In the genomic region with DNA sequence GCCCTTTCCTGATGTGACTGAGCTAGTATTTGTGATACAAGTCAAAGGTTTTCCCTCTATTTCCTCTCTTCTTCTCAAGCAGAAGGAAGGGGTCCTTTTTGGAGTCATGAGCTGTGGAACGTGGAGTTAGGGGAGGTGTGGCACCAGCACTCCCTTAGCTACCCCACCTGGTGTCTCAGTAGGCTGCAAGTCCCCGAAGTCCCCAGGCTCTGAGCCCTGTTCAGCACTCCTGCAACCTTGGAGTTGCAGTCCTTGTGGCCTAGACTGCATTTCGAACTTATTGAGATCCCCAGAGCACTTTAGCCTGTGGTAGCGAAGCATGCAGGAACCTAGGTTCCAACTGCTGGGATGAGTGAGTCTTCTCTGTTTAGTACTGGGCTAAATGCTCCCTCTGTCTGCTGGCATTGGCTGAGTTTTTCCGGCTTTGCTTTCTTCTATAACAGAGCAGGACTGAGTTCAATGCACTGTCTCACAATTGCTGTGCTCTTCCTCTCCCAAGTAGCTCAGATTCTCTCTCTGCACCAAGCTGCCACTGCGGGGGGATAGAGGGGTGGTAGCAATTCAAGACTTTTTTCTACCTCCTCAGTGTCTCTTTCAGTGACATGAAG, we compare ENCODE assay signal across 19 cellular contexts.
DNase-seq lines count a peak whose midpoint lies in the region; ATAC-seq and TF ChIP-seq lines count a peak whose summit lies in the region.
"Had no signal": no experiment of that assay in that cellular context is flagged by ENCODE, and none has a peak within 500 bp of the region (broad histone marks: within the 10 kb centered on the region; RNA-seq: fewer than 3 reads in every experiment).

No MANE protein-coding gene starts in this region.

- POLR2A ChIA-PET in Caco-2 (lab: Charles Lee): no interaction called here

- intact Hi-C loops in Caco-2 (cut with micrococcal nuclease; ENCODE audit: unreplicated experiment): no loop called here

- H3K27me3 ChIP-seq in GM23338 (ENCODE audit: insufficient read depth) (no peaks in the 10 kb centered on the region), neural progenitor cell (no peaks in the 10 kb centered on the region), Caco-2 (replicated peaks; ENCODE audit: control insufficient read depth, insufficient read depth, low read length) (no peaks in the 10 kb centered on the region)
- H3K27me3 ChIP-seq: Peyer's patch had no signal

- H3K4me1 Mint-ChIP-seq in GM23338: no peaks in the 10 kb centered on the region
- H3K4me1 Mint-ChIP-seq in neural progenitor cell: no peaks in the 10 kb centered on the region
- H3K4me1 Mint-ChIP-seq in Caco-2 (ENCODE audit: low read depth, unreplicated experiment): no peaks in the 10 kb centered on the region

- no peak overlapping the region for H3K9ac ChIP-seq in neural progenitor cell

- H3K27ac ChIP-seq in GM23338 (ENCODE audit: low read depth) (no peak overlapping the region), neural progenitor cell (no peak overlapping the region)
- H3K27ac ChIP-seq: Peyer's patch had no signal

- no TSS peak for BruUV-seq in Caco-2 (replicated peaks; lab: Mats Ljungman, UMichigan)

- H3K9me3 ChIP-seq in neural progenitor cell (ENCODE audit: low read depth) (no peaks in the 10 kb centered on the region), Caco-2 (no peaks in the 10 kb centered on the region)

- H3K4me3 Mint-ChIP-seq in GM23338 (no peak overlapping the region), neural progenitor cell (no peak overlapping the region), Caco-2 (ENCODE audit: unreplicated experiment) (no peak overlapping the region)
- H3K4me3 Mint-ChIP-seq: CD4-positive, alpha-beta T cell had no signal

- H4K20me1 ChIP-seq in GM23338 (replicated peaks; ENCODE audit: insufficient read depth) (no peaks in the 10 kb centered on the region), neural progenitor cell (ENCODE audit: low read depth) (no peaks in the 10 kb centered on the region)

- H3K9me2 ChIP-seq in GM23338 (ENCODE audit: insufficient read depth): 0 out of 2 replicates have a peak, but pooled peaks cover 1% of the 10 kb centered on the region

- H3F3A ChIP-seq in GM23338 (replicated peaks; ENCODE audit: low read depth) (no peaks in the 10 kb centered on the region), neural progenitor cell (ENCODE audit: low read depth) (no peaks in the 10 kb centered on the region)

- H3K9me3 Mint-ChIP-seq in GM23338 (peaks cover 9% of the 10 kb centered on the region), neural progenitor cell (peaks cover 17% of the 10 kb centered on the region), Caco-2 (ENCODE audit: unreplicated experiment) (no peaks in the 10 kb centered on the region)

- H3K27me3 Mint-ChIP-seq in GM23338 (ENCODE audit: insufficient read depth, low read depth, poor library complexity): peaks cover 5% of the 10 kb centered on the region
- no peaks in the 10 kb centered on the region for H3K27me3 Mint-ChIP-seq in neural progenitor cell (ENCODE audit: insufficient read depth, low read depth)
- no peaks in the 10 kb centered on the region for H3K27me3 Mint-ChIP-seq in Caco-2 (ENCODE audit: insufficient read depth, unreplicated experiment)
- H3K27me3 Mint-ChIP-seq: CD4-positive, alpha-beta T cell had no signal

- peak overlapping the region; percentile 85; the same call in 1 of the 2 replicates for H2AFZ ChIP-seq in GM23338
- peak overlapping the region; percentile 55 for H2AFZ ChIP-seq in neural progenitor cell (replicated peaks)

- H3K27ac Mint-ChIP-seq in GM23338 (no peak overlapping the region), neural progenitor cell (no peak overlapping the region), Caco-2 (ENCODE audit: unreplicated experiment) (no peak overlapping the region)
- H3K27ac Mint-ChIP-seq: CD4-positive, alpha-beta T cell had no signal

- CTCF ChIA-PET in Caco-2 (lab: Charles Lee): no interaction called here

- TF ChIP-seq CTCF in GM23338 (conservative IDR thresholded peaks at IDR 0.05; ENCODE audit: low read depth in 2 of 2) (peak in 1 of 2 experiments; percentile 13; a peak in 1 of 4 replicates), neural progenitor cell (IDR thresholded peaks at IDR 0.05) (no peak), Caco-2 (IDR thresholded peaks at IDR 0.05; ENCODE audit: insufficient read depth in 1 of 2, low read depth in 1 of 2, low read length in 1 of 2, severe bottlenecking in 1 of 2, unreplicated experiment in 1 of 2) (no peak)

- H3K4me3 ChIP-seq in GM23338: no peak overlapping the region
- H3K4me3 ChIP-seq in neural progenitor cell: no peak overlapping the region
- no peak overlapping the region for H3K4me3 ChIP-seq in Caco-2 (ENCODE audit: low read depth, low read length)
- H3K4me3 ChIP-seq: Peyer's patch had no signal

- ATAC-seq in GM23338 (peak; percentile 63), HG02588 (IDR thresholded peaks at IDR 0.05; ENCODE audit: unreplicated experiment) (no peak), esophagus mucosa (no peak)

- H3K4me2 ChIP-seq in GM23338 (no peak overlapping the region), neural progenitor cell (no peak overlapping the region)

- H3K79me2 ChIP-seq in GM23338 (replicated peaks; ENCODE audit: insufficient read depth): no peaks in the 10 kb centered on the region
- no peaks in the 10 kb centered on the region for H3K79me2 ChIP-seq in neural progenitor cell (ENCODE audit: low read depth)

- H3K36me3 Mint-ChIP-seq in GM23338 (ENCODE audit: low read depth) (0 out of 3 replicates have a peak, but pooled peaks cover 3% of the 10 kb centered on the region), neural progenitor cell (no peaks in the 10 kb centered on the region), Caco-2 (ENCODE audit: insufficient read depth, unreplicated experiment) (no peaks in the 10 kb centered on the region)

- DNase-seq in GM23338 (ENCODE audit: low spot score) (peak; percentile 4), M059J (ENCODE audit: low read depth) (peak; percentile 29), SK-MEL-5 (ENCODE audit: low read depth, low spot score) (peak; percentile 50), neural progenitor cell (ENCODE audit: low spot score) (no peak), Caco-2 (no peak)
- DNase-seq: ACHN; CD4-positive, alpha-beta T cell; DMS79 treated with DMSO at 0.1 percent for 48 hours; GF-D8; GOT3; IMR-90; NCI-H1417; NCI-H2081; NCI-H2227 treated with DMSO at 0.1 percent for 48 hours; NCI-H526; Peyer's patch; SHP77 treated with DMSO at 0.1 percent for 48 hours had no signal

- H3K36me3 ChIP-seq in GM23338 (ENCODE audit: insufficient read depth): no peaks in the 10 kb centered on the region
- H3K36me3 ChIP-seq in neural progenitor cell: no peaks in the 10 kb centered on the region
- H3K36me3 ChIP-seq in Caco-2 (ENCODE audit: control insufficient read depth, insufficient read depth, low read length): no peaks in the 10 kb centered on the region
- H3K36me3 ChIP-seq: Peyer's patch had no signal

- in situ Hi-C loops in SK-MEL-5 (cut with HindIII; ENCODE audit: low pct_unique_long_range_greater_than_20kb, low sequenced_read_pairs): no loop called here

- H3K4me1 ChIP-seq in GM23338 (ENCODE audit: insufficient read depth) (no peaks in the 10 kb centered on the region), neural progenitor cell (no peaks in the 10 kb centered on the region), Caco-2 (no peaks in the 10 kb centered on the region)
- H3K4me1 ChIP-seq: Peyer's patch had no signal

TF ChIP-seq in GM23338, 12 proteins besides CTCF, POLR2A, EP300 and RAD21:
- TF ChIP-seq EZH2 (IDR thresholded peaks at IDR 0.05; ENCODE audit: low read depth, unreplicated experiment): no peak

Comparison
In these comparisons a context has a peak if more than half of its experiments do, and no peak if none do; other contexts are left out.
1. DNase-seq: peak in GM23338 (single experiment), M059J (single experiment) and SK-MEL-5 (single experiment); none in neural progenitor cell (single experiment) and Caco-2 (0 of 2).